In genomic region chr9:133351908-133352634, GRCh38 we compare ENCODE assay signal across 9 cellular contexts. TPM values are rescaled to one million over a fixed set of nuclear protein-coding genes. Genes with fewer than 3 reads are reported as not detected.
DNase-seq lines count a peak whose midpoint lies in the region; ATAC-seq and TF ChIP-seq lines count a peak whose summit lies in the region.
"Had no signal": no experiment of that assay in that cellular context is flagged by ENCODE, and none has a peak within 500 bp of the region (broad histone marks: within the 10 kb centered on the region; RNA-seq: fewer than 3 reads in every experiment).

No MANE protein-coding gene starts in this region.

- peaks cover 2% of the 10 kb centered on the region for H3K4me1 Mint-ChIP-seq in MCF 10A (ENCODE audit: insufficient read depth, unreplicated experiment)
- peaks cover 57% of the 10 kb centered on the region for H3K4me1 Mint-ChIP-seq in activated T-cell treated with anti-CD3 and anti-CD28 coated beads, Interleukin-2, amount 50 U/mL, for 24 hours (ENCODE audit: low read depth)

- no peak for TF ChIP-seq POLR2A in breast epithelium (IDR thresholded peaks at IDR 0.05)

- H3K4me3 Mint-ChIP-seq in MCF 10A (ENCODE audit: unreplicated experiment), result no peak overlapping the region
- H3K4me3 Mint-ChIP-seq in activated T-cell treated with anti-CD3 and anti-CD28 coated beads, Interleukin-2, amount 50 U/mL, for 24 hours, result peak overlapping the region; percentile 39
- H3K4me3 Mint-ChIP-seq: central memory CD8-positive, alpha-beta T cell had no signal

- no peak for ATAC-seq in HG03342 (IDR thresholded peaks at IDR 0.05; ENCODE audit: unreplicated experiment)
- no peak for ATAC-seq in HG03045 (IDR thresholded peaks at IDR 0.05; ENCODE audit: unreplicated experiment)

- POLR2A ChIA-PET in MCF 10A (lab: Yijun Ruan, JAX), result interaction anchor here (0.8 to 1.8 kb wide), 7 partner anchors 11 to 108 kb away, joined by 3 to 5 read pairs (median 4); partner anchors contain the start of gene CACFD1

- no peak overlapping the region for H3K27ac Mint-ChIP-seq in MCF 10A (ENCODE audit: low read depth, unreplicated experiment)
- peak overlapping the region; percentile 99 for H3K27ac Mint-ChIP-seq in activated T-cell treated with anti-CD3 and anti-CD28 coated beads, Interleukin-2, amount 50 U/mL, for 24 hours

- no peak overlapping the region for H3K27ac ChIP-seq in breast epithelium

- BruUV-seq in MCF 10A (replicated peaks; lab: Mats Ljungman, UMichigan), result TSS peak; percentile 5

- TF ChIP-seq CTCF in MCF 10A (IDR thresholded peaks at IDR 0.05; ENCODE audit: unreplicated experiment) (peak; percentile 36), breast epithelium (IDR thresholded peaks at IDR 0.05) (peak in 1 of 3 donors; percentile 23)

- no peaks in the 10 kb centered on the region for H3K27me3 ChIP-seq in breast epithelium

- H3K36me3 ChIP-seq in breast epithelium, result peaks cover 6% of the 10 kb centered on the region

- H3K4me1 ChIP-seq in breast epithelium, result peaks cover 0 to 18% of the 10 kb centered on the region in 2 donors

- intact Hi-C loops in MCF 10A (cut with micrococcal nuclease), result no loop called here
- intact Hi-C loops in breast epithelium (cut with DNase I; ENCODE audit: low total_unique reads), result loop anchor here (10.0 kb wide), 1 partner anchor 1977 kb away; no protein-coding TSS in a partner anchor

- H3K36me3 Mint-ChIP-seq in MCF 10A (ENCODE audit: insufficient read depth, unreplicated experiment), result peaks cover 70% of the 10 kb centered on the region
- H3K36me3 Mint-ChIP-seq in activated T-cell treated with anti-CD3 and anti-CD28 coated beads, Interleukin-2, amount 50 U/mL, for 24 hours (ENCODE audit: low read depth), result peaks cover 72% of the 10 kb centered on the region

- H3K9me3 Mint-ChIP-seq in MCF 10A (ENCODE audit: unreplicated experiment), result no peaks in the 10 kb centered on the region
- no peaks in the 10 kb centered on the region for H3K9me3 Mint-ChIP-seq in activated T-cell treated with anti-CD3 and anti-CD28 coated beads, Interleukin-2, amount 50 U/mL, for 24 hours
- H3K9me3 Mint-ChIP-seq: central memory CD8-positive, alpha-beta T cell had no signal

- no peak overlapping the region for H3K4me3 ChIP-seq in breast epithelium

- peak; percentile 65 for DNase-seq in MCF 10A (ENCODE audit: unreplicated experiment)
- DNase-seq in breast epithelium (ENCODE audit: low spot score in 2 of 2), result no peak
- peak; percentile 84 for DNase-seq in MV-4-11 (lab: John Stamatoyannopoulos, UW)
- peak; percentile 70 for DNase-seq in activated T-cell treated with anti-CD3 and anti-CD28 coated beads, Interleukin-2, amount 50 U/mL, for 24 hours
- peak; percentile 72 for DNase-seq in hepatic stellate cell (ENCODE audit: low spot score)
- no peak for DNase-seq in effector CD4-positive, alpha-beta T cell

- H3K9me3 ChIP-seq in breast epithelium, result no peaks in the 10 kb centered on the region

- CTCF ChIA-PET in MCF 10A (lab: Yijun Ruan, JAX), result interaction anchor here (0.5 to 1.0 kb wide), 2 partner anchors 22 to 57 kb away, joined by 4 to 7 read pairs; no protein-coding TSS in a partner anchor

- H3K27me3 Mint-ChIP-seq in MCF 10A (ENCODE audit: insufficient read depth, unreplicated experiment), result no peaks in the 10 kb centered on the region
- no peaks in the 10 kb centered on the region for H3K27me3 Mint-ChIP-seq in activated T-cell treated with anti-CD3 and anti-CD28 coated beads, Interleukin-2, amount 50 U/mL, for 24 hours
- H3K27me3 Mint-ChIP-seq: central memory CD8-positive, alpha-beta T cell had no signal

RNA-seq across cellular contexts. Expression of gene RPL7A, which starts 4.1 kb away (rescaled TPM):
- total RNA-seq in MCF 10A (2022) (2,129 and 2,395 TPM in 2 replicates), breast epithelium (1,000 to 10,000 TPM; 2,020 to 2,813 (median 2,212) TPM)

RNA-seq across cellular contexts. Expression of gene MED22, which starts 4.1 kb away (rescaled TPM):
- total RNA-seq in MCF 10A (2022) (29.3 and 32.6 TPM in 2 replicates), breast epithelium (10 to 100 TPM; 19.2 to 32.2 (median 31.1) TPM)

RNA-seq across cellular contexts. Expression of gene SURF1, which starts 4.2 kb away (rescaled TPM):
- 30.8 and 31.2 TPM in 2 replicates for total RNA-seq in MCF 10A (2022)
- 10 to 100 TPM; 45.9 to 61.4 (median 46.8) TPM for total RNA-seq in breast epithelium

RNA-seq across cellular contexts. Expression of gene SURF2, which starts 4.3 kb away (rescaled TPM):
- total RNA-seq in MCF 10A (2022) (28.2 and 39.5 TPM in 2 replicates), breast epithelium (10 to 100 TPM; 16.7 to 25.9 (median 25.2) TPM)

RNA-seq across cellular contexts. Expression of gene SURF6, which starts 16.1 kb away (rescaled TPM):
- total RNA-seq in MCF 10A (2022), result 30.2 and 40.5 TPM in 2 replicates
- 10 to 100 TPM; 12.8 to 29.0 (median 23.3) TPM for total RNA-seq in breast epithelium

Comparison
In these comparisons a context has a peak if more than half of its experiments do, and no peak if none do; other contexts are left out.
1. DNase-seq: peak in MCF 10A (single experiment), MV-4-11 (single experiment), activated T-cell treated with anti-CD3 and anti-CD28 coated beads, Interleukin-2, amount 50 U/mL, for 24 hours (single experiment) and hepatic stellate cell (single experiment); none in breast epithelium (0 of 2) and effector CD4-positive, alpha-beta T cell (single experiment).